Comparison of ENCODE assay signal across 1 cellular context in genomic region chr17:63937920-63938319, GRCh38.
TF ChIP-seq lines count a peak whose summit lies in the region.

No MANE protein-coding gene starts in this region.

TF ChIP-seq in H1, 55 proteins besides CTCF, POLR2A, EP300 and RAD21:
- TF ChIP-seq CHD1 (IDR thresholded peaks at IDR 0.05; ENCODE audit: low read depth, low read length) (no peak), CBX5 (IDR thresholded peaks at IDR 0.05; ENCODE audit: low read depth, low read length) (no peak), BCL11A (IDR thresholded peaks at IDR 0.05; ENCODE audit: low read depth in 2 of 2, low read length in 2 of 2) (no peak), CHD2 (IDR thresholded peaks at IDR 0.05; ENCODE audit: low read length) (no peak), MAFK (IDR thresholded peaks at IDR 0.05; ENCODE audit: low read depth, low read length) (no peak), SRF (IDR thresholded peaks at IDR 0.05; ENCODE audit: low read depth, low read length) (no peak)
- TF ChIP-seq, protein P1, sequence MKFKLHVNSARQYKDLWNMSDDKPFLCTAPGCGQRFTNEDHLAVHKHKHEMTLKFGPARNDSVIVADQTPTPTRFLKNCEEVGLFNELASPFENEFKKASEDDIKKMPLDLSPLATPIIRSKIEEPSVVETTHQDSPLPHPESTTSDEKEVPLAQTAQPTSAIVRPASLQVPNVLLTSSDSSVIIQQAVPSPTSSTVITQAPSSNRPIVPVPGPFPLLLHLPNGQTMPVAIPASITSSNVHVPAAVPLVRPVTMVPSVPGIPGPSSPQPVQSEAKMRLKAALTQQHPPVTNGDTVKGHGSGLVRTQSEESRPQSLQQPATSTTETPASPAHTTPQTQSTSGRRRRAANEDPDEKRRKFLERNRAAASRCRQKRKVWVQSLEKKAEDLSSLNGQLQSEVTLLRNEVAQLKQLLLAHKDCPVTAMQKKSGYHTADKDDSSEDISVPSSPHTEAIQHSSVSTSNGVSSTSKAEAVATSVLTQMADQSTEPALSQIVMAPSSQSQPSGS (IDR thresholded peaks at IDR 0.05; ENCODE audit: low read length) = no peak
